In genomic region chr14:22928237-22929103, GRCh38 we compare ENCODE assay signal across 1 cellular context.
TF ChIP-seq lines count a peak whose summit lies in the region.

No MANE protein-coding gene starts in this region.

TF ChIP-seq in H1, 55 proteins besides CTCF, POLR2A, EP300 and RAD21:
- TF ChIP-seq SAP30 (IDR thresholded peaks at IDR 0.05; ENCODE audit: insufficient read depth, insufficient replicate concordance, low read length), result no peak
- TF ChIP-seq FOSL1 (IDR thresholded peaks at IDR 0.05; ENCODE audit: insufficient read depth, low read depth, low read length), result no peak
- no peak for TF ChIP-seq RXRA (IDR thresholded peaks at IDR 0.05; ENCODE audit: insufficient read depth, low read depth, low read length)
- TF ChIP-seq MAX (IDR thresholded peaks at IDR 0.05), result no peak
- TF ChIP-seq, protein P1, sequence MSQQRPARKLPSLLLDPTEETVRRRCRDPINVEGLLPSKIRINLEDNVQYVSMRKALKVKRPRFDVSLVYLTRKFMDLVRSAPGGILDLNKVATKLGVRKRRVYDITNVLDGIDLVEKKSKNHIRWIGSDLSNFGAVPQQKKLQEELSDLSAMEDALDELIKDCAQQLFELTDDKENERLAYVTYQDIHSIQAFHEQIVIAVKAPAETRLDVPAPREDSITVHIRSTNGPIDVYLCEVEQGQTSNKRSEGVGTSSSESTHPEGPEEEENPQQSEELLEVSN (IDR thresholded peaks at IDR 0.05), result no peak
- TF ChIP-seq TAF1 (IDR thresholded peaks at IDR 0.05; ENCODE audit: low read depth, low read length), result no peak
- no peak for TF ChIP-seq HDAC2 (IDR thresholded peaks at IDR 0.05; ENCODE audit: borderline replicate concordance in 1 of 2, low read depth in 2 of 2, low read length in 2 of 2)
- no peak for TF ChIP-seq KDM1A (IDR thresholded peaks at IDR 0.05; ENCODE audit: borderline replicate concordance, low read length)
- TF ChIP-seq JUND (IDR thresholded peaks at IDR 0.05; ENCODE audit: low read length), result no peak
- TF ChIP-seq CBX8 (IDR thresholded peaks at IDR 0.05; ENCODE audit: borderline replicate concordance, low read depth, low read length), result no peak
- TF ChIP-seq GABPA (IDR thresholded peaks at IDR 0.05; ENCODE audit: borderline replicate concordance, insufficient read depth, low read length), result no peak
- no peak for TF ChIP-seq CBX5 (IDR thresholded peaks at IDR 0.05; ENCODE audit: low read depth, low read length)
- TF ChIP-seq POU5F1 (IDR thresholded peaks at IDR 0.05; ENCODE audit: low read depth, low read length), result no peak
